In the genomic region with DNA sequence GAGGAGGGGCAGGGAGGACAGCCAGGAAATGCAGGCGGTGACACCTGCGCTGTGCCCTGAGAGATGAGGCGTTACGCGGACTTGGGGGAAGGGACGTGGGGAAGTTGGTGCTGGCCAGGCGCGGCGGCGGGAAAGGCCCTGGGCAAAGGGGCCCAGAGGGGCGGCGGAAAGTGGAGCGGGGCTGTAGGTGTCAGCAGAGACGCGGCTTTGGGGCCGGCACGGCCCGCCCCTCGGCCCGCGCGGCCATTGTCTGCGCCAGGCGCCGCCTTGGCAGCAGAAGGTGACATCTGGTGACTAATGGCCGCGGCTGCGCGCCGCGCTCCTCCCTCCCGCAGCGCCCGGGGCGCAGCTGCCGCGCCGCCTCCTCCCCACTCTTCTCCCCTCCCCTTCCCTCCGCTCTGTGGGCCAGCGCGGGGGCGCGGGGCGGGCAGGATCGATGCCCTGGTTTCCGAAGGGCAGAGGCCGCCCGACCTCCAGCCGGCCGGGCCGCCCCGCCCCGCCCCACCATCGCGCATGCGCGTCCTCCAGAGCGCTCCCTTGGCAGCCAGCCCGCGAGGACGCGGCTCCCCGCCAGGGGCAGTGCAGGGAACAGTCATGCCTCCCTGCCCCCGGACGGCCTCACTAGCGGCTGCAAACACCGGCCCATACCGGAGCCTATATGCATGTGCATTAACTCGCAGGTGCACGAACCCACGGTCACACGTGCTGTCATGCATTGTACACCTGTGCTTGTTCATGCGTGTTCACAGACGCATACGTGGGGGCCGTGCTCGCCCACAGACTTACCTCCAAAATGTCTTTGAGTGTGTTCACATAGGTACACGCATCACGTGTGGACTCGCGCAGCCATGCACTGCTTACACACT, we compare ENCODE assay signal across 8 cellular contexts.
DNase-seq lines count a peak whose midpoint lies in the region; ATAC-seq and TF ChIP-seq lines count a peak whose summit lies in the region.

No MANE protein-coding gene starts in this region.

- H3K27ac ChIP-seq in C4-2B, result peak overlapping the region; percentile 97
- H3K27ac ChIP-seq in right lobe of liver, result peak overlapping the region; percentile 75 to 86 (median 86)

- peak overlapping the region; percentile 93 for H3K4me3 Mint-ChIP-seq in activated CD4-positive, alpha-beta T cell treated with anti-CD3 and anti-CD28 coated beads, Interleukin-2, amount 10 ng/mL, durations not matched to agents 24 days and 14 days

- peak; percentile 75 for TF ChIP-seq CTCF in C4-2B (conservative IDR thresholded peaks at IDR 0.05)
- peak; percentile 56 to 88 (median 59) for TF ChIP-seq CTCF in right lobe of liver (IDR thresholded peaks at IDR 0.05)

- ATAC-seq in GM19328 (IDR thresholded peaks at IDR 0.05; ENCODE audit: unreplicated experiment) (peak; percentile 90), HG03469 (IDR thresholded peaks at IDR 0.05; ENCODE audit: unreplicated experiment) (peak; percentile 78), right lobe of liver (peak; percentile 95 to 99 (median 96))

- peak overlapping the region; percentile 40 to 55 (median 54) for H3K4me3 ChIP-seq in right lobe of liver

- H3K27me3 ChIP-seq in right lobe of liver, result no peaks in the 10 kb centered on the region

- DNase-seq in NCI-H524 treated with DMSO at 0.1 percent for 48 hours (lab: John Stamatoyannopoulos, UW) (peak; percentile 40), dedifferentiated amniotic fluid mesenchymal stem cell (ENCODE audit: extremely low spot score) (peak; percentile 58), right lobe of liver (peak; percentile 97 to 98 (median 97))
- DNase-seq in activated CD4-positive, alpha-beta T cell treated with anti-CD3 and anti-CD28 coated beads, Interleukin-2, amount 10 ng/mL, durations not matched to agents 24 days and 14 days, result peak; percentile 97
- DNase-seq in stimulated activated CD4-positive, alpha-beta T cell treated with anti-CD3 and anti-CD28 coated beads, Interleukin-4, amount 100 ng/mL, for 24 hours, result peak; percentile 96

- H3K36me3 ChIP-seq in right lobe of liver, result no peaks in the 10 kb centered on the region

- peaks cover 23% of the 10 kb centered on the region for H3K27me3 Mint-ChIP-seq in activated CD4-positive, alpha-beta T cell treated with anti-CD3 and anti-CD28 coated beads, Interleukin-2, amount 10 ng/mL, durations not matched to agents 24 days and 14 days

- H3K27ac Mint-ChIP-seq in activated CD4-positive, alpha-beta T cell treated with anti-CD3 and anti-CD28 coated beads, Interleukin-2, amount 10 ng/mL, durations not matched to agents 24 days and 14 days, result peak overlapping the region; percentile 96

- WGBS in right lobe of liver (ENCODE audit: insufficient coverage, low coverage, low lambda C conversion rate, missing lambda C conversion rate), result 4% methylated on average over 16 of the region's 81 CpGs

- intact Hi-C loops in activated CD4-positive, alpha-beta T cell treated with anti-CD3 and anti-CD28 coated beads, Interleukin-2, amount 10 ng/mL, durations not matched to agents 24 days and 14 days (cut with micrococcal nuclease), result loop anchor here (1.0 to 5.0 kb wide), 6 partner anchors 256 to 764 kb away; partner anchors contain the start of gene POLR3A
- intact Hi-C loops in right lobe of liver (cut with DNase I), result no loop called here

- no peaks in the 10 kb centered on the region for H3K36me3 Mint-ChIP-seq in activated CD4-positive, alpha-beta T cell treated with anti-CD3 and anti-CD28 coated beads, Interleukin-2, amount 10 ng/mL, durations not matched to agents 24 days and 14 days (ENCODE audit: low read depth)

- H3K9me3 ChIP-seq in right lobe of liver, result no peaks in the 10 kb centered on the region

- peak; percentile 95 for TF ChIP-seq POLR2A in right lobe of liver (IDR thresholded peaks at IDR 0.05)

- H3K4me1 Mint-ChIP-seq in activated CD4-positive, alpha-beta T cell treated with anti-CD3 and anti-CD28 coated beads, Interleukin-2, amount 10 ng/mL, durations not matched to agents 24 days and 14 days, result peaks cover 14% of the 10 kb centered on the region

- H3K9me3 Mint-ChIP-seq in activated CD4-positive, alpha-beta T cell treated with anti-CD3 and anti-CD28 coated beads, Interleukin-2, amount 10 ng/mL, durations not matched to agents 24 days and 14 days, result no peaks in the 10 kb centered on the region

- peaks cover 0 to 14% (median 4%) of the 10 kb centered on the region in 4 donors for H3K4me1 ChIP-seq in right lobe of liver

Comparison
In these comparisons a context has a peak if more than half of its experiments do, and no peak if none do; other contexts are left out.
1. Peak in every context shown above with its lines: DNase-seq, ATAC-seq, H3K4me3 ChIP-seq and H3K27ac ChIP-seq.
2. DNase-seq: peak in every context shown above with its lines; median percentile 97 in activated CD4-positive, alpha-beta T cell treated with anti-CD3 and anti-CD28 coated beads, Interleukin-2, amount 10 ng/mL, durations not matched to agents 24 days and 14 days; 97 in right lobe of liver; 96 in stimulated activated CD4-positive, alpha-beta T cell treated with anti-CD3 and anti-CD28 coated beads, Interleukin-4, amount 100 ng/mL, for 24 hours; 58 in dedifferentiated amniotic fluid mesenchymal stem cell; 40 in NCI-H524 treated with DMSO at 0.1 percent for 48 hours.